In genomic region chr1:11979028-11979427, GRCh38 we compare ENCODE assay signal across 8 cellular contexts. TPM values are rescaled to one million over a fixed set of nuclear protein-coding genes. Genes with fewer than 3 reads are reported as not detected.
DNase-seq lines count a peak whose midpoint lies in the region; ATAC-seq and TF ChIP-seq lines count a peak whose summit lies in the region.
"Not testable (repeated sequence)": the region's sequence is repeated elsewhere in the genome, so short reads cannot be mapped to it uniquely, and the experiment has no call there.

No MANE protein-coding gene starts in this region.

- not testable (repeated sequence) for DNase-seq in CD14-positive monocyte (ENCODE audit: low spot score); activated CD4-positive, alpha-beta memory T cell treated with anti-CD3 and anti-CD28 coated beads, Interleukin-2, amount 10 ng/mL, durations not matched to agents 7 days and 5 days; chondrocyte (ENCODE audit: low spot score); right atrium auricular region (ENCODE audit: low spot score); upper lobe of right lung
- DNase-seq in MV-4-11 (lab: John Stamatoyannopoulos, UW), result peak; percentile 7

- not testable (repeated sequence) for H3K27me3 ChIP-seq in right atrium auricular region; muscle layer of duodenum (ENCODE audit: low read depth, low read length); skeletal muscle satellite cell (ENCODE audit: control insufficient read depth, insufficient read depth, low read length); upper lobe of right lung

- H3K4me1 ChIP-seq in right atrium auricular region, result peaks cover 0 to 46% of the 10 kb centered on the region in 2 donors
- H3K4me1 ChIP-seq in muscle layer of duodenum (ENCODE audit: control insufficient read depth in 1 of 2, insufficient read depth in 2 of 2, low read length in 2 of 2), result peaks cover 14 to 44% of the 10 kb centered on the region in 2 donors
- H3K4me1 ChIP-seq in skeletal muscle satellite cell (ENCODE audit: control insufficient read depth, insufficient read depth, low read length), result peaks cover 25% of the 10 kb centered on the region
- peaks cover 24% of the 10 kb centered on the region for H3K4me1 ChIP-seq in upper lobe of right lung

- H3K9me3 Mint-ChIP-seq in CD14-positive monocyte; activated CD4-positive, alpha-beta memory T cell treated with anti-CD3 and anti-CD28 coated beads, Interleukin-2, amount 10 ng/mL, durations not matched to agents 7 days and 5 days; chondrocyte (ENCODE audit: low read depth): not testable (repeated sequence)

- not testable (repeated sequence) for ATAC-seq in upper lobe of right lung

- H3K9me3 ChIP-seq in right atrium auricular region; muscle layer of duodenum (ENCODE audit: control insufficient read depth in 1 of 2, low read length in 2 of 2); skeletal muscle satellite cell (replicated peaks; ENCODE audit: low read length); upper lobe of right lung: not testable (repeated sequence)

- not testable (repeated sequence) for H3K27me3 Mint-ChIP-seq in CD14-positive monocyte (ENCODE audit: low read depth in 3 of 3); activated CD4-positive, alpha-beta memory T cell treated with anti-CD3 and anti-CD28 coated beads, Interleukin-2, amount 10 ng/mL, durations not matched to agents 7 days and 5 days; chondrocyte (ENCODE audit: low read depth)

- H3K4me2 ChIP-seq in skeletal muscle satellite cell (ENCODE audit: low read length), result peak overlapping the region; percentile 81

- CTCF ChIA-PET in activated CD4-positive, alpha-beta memory T cell treated with anti-CD3 and anti-CD28 coated beads, Interleukin-2, amount 10 ng/mL, durations not matched to agents 7 days and 5 days (lab: Charles Lee), result interaction anchor here (1.6 kb wide), 1 partner anchor 12 kb away, joined by 4 read pairs; no protein-coding TSS in a partner anchor

- not testable (repeated sequence) for TF ChIP-seq CTCF in CD14-positive monocyte (IDR thresholded peaks at IDR 0.05); chondrocyte (IDR thresholded peaks at IDR 0.05); right atrium auricular region (IDR thresholded peaks at IDR 0.05); upper lobe of right lung (IDR thresholded peaks at IDR 0.05)

- peak overlapping the region; percentile 95 for H3K27ac ChIP-seq in right atrium auricular region
- peak overlapping the region; percentile 96 for H3K27ac ChIP-seq in muscle layer of duodenum (ENCODE audit: low read length)
- H3K27ac ChIP-seq in upper lobe of right lung, result peak overlapping the region; percentile 95

- H3K36me3 Mint-ChIP-seq in CD14-positive monocyte (peaks cover 36 to 44% of the 10 kb centered on the region in 2 donors), chondrocyte (ENCODE audit: low read depth) (peaks cover 12% of the 10 kb centered on the region)
- H3K36me3 Mint-ChIP-seq in activated CD4-positive, alpha-beta memory T cell treated with anti-CD3 and anti-CD28 coated beads, Interleukin-2, amount 10 ng/mL, durations not matched to agents 7 days and 5 days (ENCODE audit: low read depth), result peaks cover 11% of the 10 kb centered on the region

- H3K4me3 ChIP-seq in right atrium auricular region, result peak overlapping the region in 1 of 2 donors; percentile 90
- peak overlapping the region in 1 of 2 donors; percentile 88 for H3K4me3 ChIP-seq in muscle layer of duodenum (ENCODE audit: low read depth in 1 of 2, low read length in 2 of 2)
- H3K4me3 ChIP-seq in skeletal muscle satellite cell (ENCODE audit: low read length), result peak overlapping the region; percentile 95
- H3K4me3 ChIP-seq in upper lobe of right lung, result not testable (repeated sequence)

- H3K36me3 ChIP-seq in right atrium auricular region (peaks cover 34% of the 10 kb centered on the region), muscle layer of duodenum (ENCODE audit: control insufficient read depth in 1 of 2, insufficient read depth in 2 of 2, low read length in 2 of 2) (peaks cover 22 to 35% of the 10 kb centered on the region in 2 donors), skeletal muscle satellite cell (ENCODE audit: insufficient read depth, low read length) (peaks cover 37% of the 10 kb centered on the region), upper lobe of right lung (peaks cover 33% of the 10 kb centered on the region)

- intact Hi-C loops in CD14-positive monocyte (cut with micrococcal nuclease), result loop anchor here (5.0 kb wide), 2 partner anchors 47 to 72 kb away; partner anchors contain the start of gene PLOD1 (in 1 of the 2)
- intact Hi-C loops in upper lobe of right lung (cut with DNase I), result not testable (repeated sequence)

- H3K4me1 Mint-ChIP-seq in CD14-positive monocyte (peaks cover 49% of the 10 kb centered on the region), chondrocyte (ENCODE audit: low read depth) (peaks cover 35% of the 10 kb centered on the region)
- peaks cover 49% of the 10 kb centered on the region for H3K4me1 Mint-ChIP-seq in activated CD4-positive, alpha-beta memory T cell treated with anti-CD3 and anti-CD28 coated beads, Interleukin-2, amount 10 ng/mL, durations not matched to agents 7 days and 5 days

- not testable (repeated sequence) for H3K4me3 Mint-ChIP-seq in CD14-positive monocyte
- peak overlapping the region; percentile 95 for H3K4me3 Mint-ChIP-seq in activated CD4-positive, alpha-beta memory T cell treated with anti-CD3 and anti-CD28 coated beads, Interleukin-2, amount 10 ng/mL, durations not matched to agents 7 days and 5 days
- peak overlapping the region; percentile 91 for H3K4me3 Mint-ChIP-seq in chondrocyte (ENCODE audit: unreplicated experiment)

- POLR2A ChIA-PET in activated CD4-positive, alpha-beta memory T cell treated with anti-CD3 and anti-CD28 coated beads, Interleukin-2, amount 10 ng/mL, durations not matched to agents 7 days and 5 days (lab: Charles Lee), result interaction anchor here (1.8 to 9.9 kb wide), 3 partner anchors 41 to 69 kb away, joined by 4 to 296 read pairs (median 8); partner anchors contain the start of gene KIAA2013

- H3K27ac Mint-ChIP-seq in CD14-positive monocyte, result peak overlapping the region in 5 of 7 donors; percentile 91 to 94 (median 92)
- H3K27ac Mint-ChIP-seq in activated CD4-positive, alpha-beta memory T cell treated with anti-CD3 and anti-CD28 coated beads, Interleukin-2, amount 10 ng/mL, durations not matched to agents 7 days and 5 days, result not testable (repeated sequence)
- H3K27ac Mint-ChIP-seq in chondrocyte (ENCODE audit: unreplicated experiment), result peak overlapping the region; percentile 96

- peak overlapping the region; percentile 95 for H3K9ac ChIP-seq in skeletal muscle satellite cell (ENCODE audit: low read depth, low read length)

RNA-seq across cellular contexts. Expression of gene MFN2, which starts 1.2 kb away (rescaled TPM):
- 10 to 100 TPM; 26.3 to 30.3 TPM for polyA plus RNA-seq in CD14-positive monocyte
- total RNA-seq in activated CD4-positive, alpha-beta memory T cell treated with anti-CD3 and anti-CD28 coated beads, Interleukin-2, amount 10 ng/mL, durations not matched to agents 7 days and 5 days, result 10 to 100 TPM; 51.4 to 52.1 TPM
- 53.1 to 68.8 TPM (median 56.6 TPM) in 3 replicates for total RNA-seq in chondrocyte
- total RNA-seq in right atrium auricular region, result 100 to 1,000 TPM; 367 to 466 TPM
- total RNA-seq in skeletal muscle satellite cell (2012; rRNA removed), result 57.0 and 68.2 TPM in 2 replicates
- 89.9 TPM for total RNA-seq in upper lobe of right lung

RNA-seq across cellular contexts. Expression of gene MIIP, which starts 40.3 kb away (rescaled TPM):
- 10 to 100 TPM; 45.9 to 56.4 TPM for polyA plus RNA-seq in CD14-positive monocyte
- total RNA-seq in activated CD4-positive, alpha-beta memory T cell treated with anti-CD3 and anti-CD28 coated beads, Interleukin-2, amount 10 ng/mL, durations not matched to agents 7 days and 5 days, result 10 to 100 TPM; 98.3 to 98.6 TPM
- total RNA-seq in chondrocyte (14.5 to 17.8 TPM (median 17.7 TPM) in 3 replicates), right atrium auricular region (10 to 100 TPM; 19.1 to 31.0 TPM), upper lobe of right lung (37.9 TPM)
- 25.1 and 30.7 TPM in 2 replicates for total RNA-seq in skeletal muscle satellite cell (2012; rRNA removed)

RNA-seq across cellular contexts. Expression of gene PLOD1, which starts 44.5 kb away (rescaled TPM):
- polyA plus RNA-seq in CD14-positive monocyte, result 10 to 100 TPM; 44.5 to 53.1 TPM
- total RNA-seq in activated CD4-positive, alpha-beta memory T cell treated with anti-CD3 and anti-CD28 coated beads, Interleukin-2, amount 10 ng/mL, durations not matched to agents 7 days and 5 days, result 10 to 100 TPM; 15.7 to 16.5 TPM
- 344 to 509 TPM (median 477 TPM) in 3 replicates for total RNA-seq in chondrocyte
- total RNA-seq in right atrium auricular region, result 10 to 100 TPM; 56.1 to 58.1 TPM
- total RNA-seq in skeletal muscle satellite cell (2012; rRNA removed), result 267 and 303 TPM in 2 replicates
- 76.8 TPM for total RNA-seq in upper lobe of right lung

RNA-seq across cellular contexts. Expression of gene KIAA2013, which starts 52.8 kb away (rescaled TPM):
- 10 to 100 TPM; 31.7 to 74.0 TPM for polyA plus RNA-seq in CD14-positive monocyte
- total RNA-seq in activated CD4-positive, alpha-beta memory T cell treated with anti-CD3 and anti-CD28 coated beads, Interleukin-2, amount 10 ng/mL, durations not matched to agents 7 days and 5 days, result 10 to 100 TPM; 41.5 to 41.9 TPM
- total RNA-seq in chondrocyte (46.3 to 51.4 TPM (median 47.6 TPM) in 3 replicates), right atrium auricular region (10 to 100 TPM; 70.8 to 73.2 TPM), upper lobe of right lung (43.7 TPM)
- total RNA-seq in skeletal muscle satellite cell (2012; rRNA removed), result 68.4 and 73.2 TPM in 2 replicates
